Comparison of ENCODE assay signal across 1 cellular context in the genomic region with DNA sequence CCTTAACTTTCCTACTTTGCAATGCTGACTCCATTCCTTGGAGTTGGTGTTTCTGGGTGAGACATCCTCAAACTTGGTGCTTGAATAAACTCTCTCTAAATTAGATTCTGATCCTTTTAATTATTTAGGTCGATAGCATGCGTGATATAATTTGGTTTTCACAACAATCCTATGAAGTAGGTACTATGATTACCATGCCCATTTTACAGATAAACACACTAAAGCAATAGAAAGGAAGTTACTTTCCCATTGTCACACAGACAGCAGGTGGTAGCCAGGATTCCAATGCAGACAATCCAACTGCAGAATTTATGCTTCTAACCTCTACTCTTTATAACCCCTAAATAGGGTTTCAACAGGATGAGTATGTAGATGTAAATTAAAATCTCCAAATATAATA.
TF ChIP-seq lines count a peak whose summit lies in the region.

No MANE protein-coding gene starts in this region.

TF ChIP-seq in WTC11, 78 proteins besides CTCF, POLR2A, EP300 and RAD21 (continued from another document):
- TF ChIP-seq ARID4B (CRISPR knock-in tag; IDR thresholded peaks at IDR 0.05; ENCODE audit: borderline replicate concordance) (no peak), ATF1 (CRISPR knock-in tag; IDR thresholded peaks at IDR 0.05) (no peak), SOX15 (CRISPR knock-in tag; IDR thresholded peaks at IDR 0.05) (no peak), GTF2I (CRISPR knock-in tag; conservative IDR thresholded peaks at IDR 0.05) (no peak), ZNF423 (CRISPR knock-in tag; IDR thresholded peaks at IDR 0.05) (no peak), CREM (CRISPR knock-in tag; IDR thresholded peaks at IDR 0.05) (no peak), TCF7 (CRISPR knock-in tag; IDR thresholded peaks at IDR 0.05; ENCODE audit: low read depth) (no peak), STAT6 (CRISPR knock-in tag; conservative IDR thresholded peaks at IDR 0.05; ENCODE audit: low read depth) (no peak)
- TF ChIP-seq, protein P1, sequence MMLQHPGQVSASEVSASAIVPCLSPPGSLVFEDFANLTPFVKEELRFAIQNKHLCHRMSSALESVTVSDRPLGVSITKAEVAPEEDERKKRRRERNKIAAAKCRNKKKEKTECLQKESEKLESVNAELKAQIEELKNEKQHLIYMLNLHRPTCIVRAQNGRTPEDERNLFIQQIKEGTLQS (CRISPR knock-in tag; conservative IDR thresholded peaks at IDR 0.05): no peak
- TF ChIP-seq, protein P2, sequence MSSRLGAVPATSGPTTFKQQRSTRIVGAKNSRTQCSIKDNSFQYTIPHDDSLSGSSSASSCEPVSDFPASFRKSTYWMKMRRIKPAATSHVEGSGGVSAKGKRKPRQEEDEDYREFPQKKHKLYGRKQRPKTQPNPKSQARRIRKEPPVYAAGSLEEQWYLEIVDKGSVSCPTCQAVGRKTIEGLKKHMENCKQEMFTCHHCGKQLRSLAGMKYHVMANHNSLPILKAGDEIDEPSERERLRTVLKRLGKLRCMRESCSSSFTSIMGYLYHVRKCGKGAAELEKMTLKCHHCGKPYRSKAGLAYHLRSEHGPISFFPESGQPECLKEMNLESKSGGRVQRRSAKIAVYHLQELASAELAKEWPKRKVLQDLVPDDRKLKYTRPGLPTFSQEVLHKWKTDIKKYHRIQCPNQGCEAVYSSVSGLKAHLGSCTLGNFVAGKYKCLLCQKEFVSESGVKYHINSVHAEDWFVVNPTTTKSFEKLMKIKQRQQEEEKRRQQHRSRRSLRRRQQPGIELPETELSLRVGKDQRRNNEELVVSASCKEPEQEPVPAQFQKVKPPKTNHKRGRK (CRISPR knock-in tag; IDR thresholded peaks at IDR 0.05; ENCODE audit: borderline replicate concordance): no peak
TF ChIP-seq in WTC11: peak in this region for 0.
